In the genomic region with DNA sequence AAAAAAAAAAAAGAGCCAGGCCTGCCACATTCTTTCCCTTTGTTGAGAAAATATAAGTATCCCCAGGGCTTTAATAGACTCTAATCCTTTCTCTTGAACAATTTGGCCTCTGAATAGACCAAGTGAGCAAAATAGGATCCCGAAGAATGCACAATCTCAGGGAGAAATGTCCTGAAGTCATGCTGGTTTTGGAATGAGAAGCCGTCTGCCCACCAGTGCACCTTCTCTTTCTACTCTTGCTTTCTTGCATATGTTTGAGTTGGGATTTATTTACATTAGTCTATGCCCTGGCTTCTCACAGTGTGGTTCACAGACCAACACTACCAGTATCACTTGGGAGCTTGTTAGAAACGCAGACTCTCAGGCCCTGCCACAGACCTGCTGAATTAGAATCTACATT, we compare ENCODE assay signal across 16 cellular contexts.
DNase-seq lines count a peak whose midpoint lies in the region; ATAC-seq and TF ChIP-seq lines count a peak whose summit lies in the region.
"Had no signal": no experiment of that assay in that cellular context is flagged by ENCODE, and none has a peak within 500 bp of the region (broad histone marks: within the 10 kb centered on the region; RNA-seq: fewer than 3 reads in every experiment).

No MANE protein-coding gene starts in this region.

- H2BK120ac ChIP-seq in mesendoderm (ENCODE audit: low read depth, low read length), result no peak overlapping the region

- H2AFZ ChIP-seq in smooth muscle cell (ENCODE audit: low read depth), result no peak overlapping the region

- H3K9ac ChIP-seq in mesendoderm (ENCODE audit: low read length) (no peak overlapping the region), smooth muscle cell (ENCODE audit: low read depth) (no peak overlapping the region)

- H3K4me1 ChIP-seq in HAP-1 (peaks cover 31% of the 10 kb centered on the region), mesendoderm (ENCODE audit: control insufficient read depth, low read depth, low read length) (no peaks in the 10 kb centered on the region), prostate gland (replicated peaks) (no peaks in the 10 kb centered on the region), smooth muscle cell (ENCODE audit: low read depth) (peaks cover 16% of the 10 kb centered on the region)
- H3K4me1 ChIP-seq: A549 had no signal

- no peak overlapping the region for H3K18ac ChIP-seq in mesendoderm (ENCODE audit: low read length)

- no peak overlapping the region for H3K56ac ChIP-seq in mesendoderm (ENCODE audit: low read length)

- no peaks in the 10 kb centered on the region for H3K27me3 Mint-ChIP-seq in brain
- H3K27me3 Mint-ChIP-seq in progenitor cell of endocrine pancreas, result no peaks in the 10 kb centered on the region
- H3K27me3 Mint-ChIP-seq in stimulated activated naive CD8-positive, alpha-beta T cell treated with anti-CD3 and anti-CD28 coated beads, Interleukin-15, amount 100 ng/mL, for 72 hours, result peaks cover 6% of the 10 kb centered on the region

- ATAC-seq in stimulated activated naive CD8-positive, alpha-beta T cell treated with anti-CD3 and anti-CD28 coated beads, Interleukin-15, amount 100 ng/mL, for 72 hours, result no peak
- ATAC-seq: A549, HepG2 had no signal

- H3K79me2 ChIP-seq in mesendoderm (ENCODE audit: control insufficient read depth, insufficient read depth, low read length), result no peaks in the 10 kb centered on the region
- no peaks in the 10 kb centered on the region for H3K79me2 ChIP-seq in smooth muscle cell (ENCODE audit: low read depth)

- H2AK5ac ChIP-seq in mesendoderm (ENCODE audit: low read length), result no peak overlapping the region

- H2BK15ac ChIP-seq in mesendoderm (replicated peaks; ENCODE audit: low read depth), result no peak overlapping the region

- TF ChIP-seq CTCF in brain (conservative IDR thresholded peaks at IDR 0.05) (no peak), progenitor cell of endocrine pancreas (IDR thresholded peaks at IDR 0.05; ENCODE audit: unreplicated experiment) (no peak), prostate gland (IDR thresholded peaks at IDR 0.05) (no peak), smooth muscle cell (IDR thresholded peaks at IDR 0.05; ENCODE audit: borderline replicate concordance, insufficient read depth, poor library complexity, severe bottlenecking) (no peak)

- H3K9me3 Mint-ChIP-seq in brain (peaks cover 11 to 19% (median 14%) of the 10 kb centered on the region in 5 experiments), progenitor cell of endocrine pancreas (ENCODE audit: low read depth) (peaks cover 13% of the 10 kb centered on the region)
- H3K9me3 Mint-ChIP-seq in stimulated activated naive CD8-positive, alpha-beta T cell treated with anti-CD3 and anti-CD28 coated beads, Interleukin-15, amount 100 ng/mL, for 72 hours, result peaks cover 0 to 3% of the 10 kb centered on the region in 2 donors

- H3K36me3 Mint-ChIP-seq in brain, result no peaks in the 10 kb centered on the region
- no peaks in the 10 kb centered on the region for H3K36me3 Mint-ChIP-seq in progenitor cell of endocrine pancreas (ENCODE audit: insufficient read depth)
- H3K36me3 Mint-ChIP-seq: CD14-positive monocyte; CD8-positive, alpha-beta memory T cell had no signal

- H3K4me3 ChIP-seq in HAP-1 (no peak overlapping the region), mesendoderm (ENCODE audit: low read length) (no peak overlapping the region), prostate gland (no peak overlapping the region), smooth muscle cell (no peak overlapping the region)
- H3K4me3 ChIP-seq: A549 had no signal

- H3K27ac ChIP-seq in mesendoderm (ENCODE audit: low read depth, low read length) (no peak overlapping the region), prostate gland (no peak overlapping the region), smooth muscle cell (ENCODE audit: low read depth) (no peak overlapping the region)
- H3K27ac ChIP-seq: A549 had no signal

- H3K9me3 ChIP-seq in HAP-1 (no peaks in the 10 kb centered on the region), prostate gland (no peaks in the 10 kb centered on the region), smooth muscle cell (replicated peaks; ENCODE audit: low read depth) (no peaks in the 10 kb centered on the region)
- H3K9me3 ChIP-seq: A549 had no signal

- intact Hi-C loops in prostate gland (cut with DNase I), result no loop called here

- no peak for TF ChIP-seq POLR2A in prostate gland (IDR thresholded peaks at IDR 0.05)

- H3K27ac Mint-ChIP-seq in brain, result peak overlapping the region in 3 of 5 experiments; percentile 28 to 71 (median 41)
- H3K27ac Mint-ChIP-seq in progenitor cell of endocrine pancreas, result peak overlapping the region; percentile 10
- H3K27ac Mint-ChIP-seq in stimulated activated naive CD8-positive, alpha-beta T cell treated with anti-CD3 and anti-CD28 coated beads, Interleukin-15, amount 100 ng/mL, for 72 hours, result no peak overlapping the region
- H3K27ac Mint-ChIP-seq: CD14-positive monocyte had no signal

- H3K23ac ChIP-seq in mesendoderm (ENCODE audit: low read length), result no peak overlapping the region

- H3K4me2 ChIP-seq in mesendoderm (ENCODE audit: low read length) (no peak overlapping the region), smooth muscle cell (no peak overlapping the region)
- H3K4me2 ChIP-seq: A549 had no signal

- no peaks in the 10 kb centered on the region for H3F3A ChIP-seq in smooth muscle cell (ENCODE audit: low read depth)

- peaks cover 28% of the 10 kb centered on the region for H3K4me1 Mint-ChIP-seq in brain
- peaks cover 2% of the 10 kb centered on the region for H3K4me1 Mint-ChIP-seq in progenitor cell of endocrine pancreas (ENCODE audit: low read depth)
- no peaks in the 10 kb centered on the region for H3K4me1 Mint-ChIP-seq in stimulated activated naive CD8-positive, alpha-beta T cell treated with anti-CD3 and anti-CD28 coated beads, Interleukin-15, amount 100 ng/mL, for 72 hours
- H3K4me1 Mint-ChIP-seq: CD14-positive monocyte; CD8-positive, alpha-beta memory T cell had no signal

- H3K4ac ChIP-seq in mesendoderm (ENCODE audit: low read depth, low read length), result peak overlapping the region; percentile 70

- H2BK5ac ChIP-seq in mesendoderm (ENCODE audit: low read length), result no peak overlapping the region

- no peak overlapping the region for H4K8ac ChIP-seq in mesendoderm (ENCODE audit: low read depth, low read length)

- in situ Hi-C loops in HAP-1 (cut with MboI; ENCODE audit: low sequenced_read_pairs), result no loop called here

- H3K79me1 ChIP-seq in mesendoderm (ENCODE audit: low read length), result no peaks in the 10 kb centered on the region

- H3K4me3 Mint-ChIP-seq in brain (no peak overlapping the region), progenitor cell of endocrine pancreas (ENCODE audit: low read depth) (no peak overlapping the region)
- H3K4me3 Mint-ChIP-seq in stimulated activated naive CD8-positive, alpha-beta T cell treated with anti-CD3 and anti-CD28 coated beads, Interleukin-15, amount 100 ng/mL, for 72 hours, result no peak overlapping the region
- H3K4me3 Mint-ChIP-seq: CD14-positive monocyte; CD8-positive, alpha-beta memory T cell had no signal

- WGBS in mesendoderm (ENCODE audit: extremely low coverage, insufficient coverage, low lambda C conversion rate), result no CpG with 5 or more reads among the region's 3 CpGs
- WGBS in prostate gland, result 67% methylated on average over 3 of the region's 3 CpGs
- WGBS in smooth muscle cell (ENCODE audit: low lambda C conversion rate), result 80% methylated on average over 3 of the region's 3 CpGs

- no peaks in the 10 kb centered on the region for H4K20me1 ChIP-seq in smooth muscle cell (ENCODE audit: low read depth)

- H3K36me3 ChIP-seq in HAP-1 (replicated peaks) (no peaks in the 10 kb centered on the region), mesendoderm (ENCODE audit: control insufficient read depth, insufficient read depth, low read length) (no peaks in the 10 kb centered on the region), prostate gland (no peaks in the 10 kb centered on the region), smooth muscle cell (ENCODE audit: low read depth) (no peaks in the 10 kb centered on the region)

- no peak overlapping the region for H4K5ac ChIP-seq in mesendoderm (ENCODE audit: low read length)

- DNase-seq in HAP-1 (ENCODE audit: low spot score in 2 of 2) (peak; percentile 65 to 98), mesendoderm (peak; percentile 8), progenitor cell of endocrine pancreas (ENCODE audit: low spot score, unreplicated experiment) (no peak), prostate gland (ENCODE audit: low spot score) (no peak), smooth muscle cell (lab: John Stamatoyannopoulos, UW; ENCODE audit: unreplicated experiment) (no peak), CD1c-positive myeloid dendritic cell (ENCODE audit: extremely low spot score) (no peak)
- DNase-seq in stimulated activated naive CD8-positive, alpha-beta T cell treated with anti-CD3 and anti-CD28 coated beads, Interleukin-15, amount 100 ng/mL, for 72 hours, result no peak
- DNase-seq: Caco-2; CD8-positive, alpha-beta memory T cell; DND-41; GF-D8; H7 had no signal

- H3K27me3 ChIP-seq in HAP-1 (ENCODE audit: low read depth), result no peaks in the 10 kb centered on the region
- no peaks in the 10 kb centered on the region for H3K27me3 ChIP-seq in mesendoderm (ENCODE audit: insufficient read depth, low read length, poor library complexity)
- no peaks in the 10 kb centered on the region for H3K27me3 ChIP-seq in prostate gland (replicated peaks; ENCODE audit: insufficient read depth)
- no peaks in the 10 kb centered on the region for H3K27me3 ChIP-seq in smooth muscle cell (ENCODE audit: low read depth)

Comparison
In these comparisons a context has a peak if more than half of its experiments do, and no peak if none do; other contexts are left out.
1. DNase-seq: peak in HAP-1 (2 of 2) and mesendoderm (single experiment); none in progenitor cell of endocrine pancreas (single experiment), prostate gland (single experiment), smooth muscle cell (single experiment), stimulated activated naive CD8-positive, alpha-beta T cell treated with anti-CD3 and anti-CD28 coated beads, Interleukin-15, amount 100 ng/mL, for 72 hours (0 of 2) and CD1c-positive myeloid dendritic cell (single experiment).
2. H3K27ac Mint-ChIP-seq: peak in brain (3 of 5) and progenitor cell of endocrine pancreas (single experiment); none in stimulated activated naive CD8-positive, alpha-beta T cell treated with anti-CD3 and anti-CD28 coated beads, Interleukin-15, amount 100 ng/mL, for 72 hours (0 of 2).